23 cellular contexts compared by ENCODE assay signal in genomic region chr3:29677421-29677820, GRCh38.
"Had no signal": no experiment of that assay in that cellular context is flagged by ENCODE, and none has a peak within 500 bp of the region (broad histone marks: within the 10 kb centered on the region; RNA-seq: fewer than 3 reads in every experiment).

No MANE protein-coding gene starts in this region.

- H3K36me3 ChIP-seq: WERI-Rb-1 had no signal

- H3K9me3 Mint-ChIP-seq: activated naive CD4-positive, alpha-beta T cell treated with anti-CD3 and anti-CD28 coated beads, Interleukin-2, amount 10 ng/mL, durations not matched to agents 7 days and 5 days had no signal

- H2AFZ ChIP-seq: PC-9 had no signal

- H3K27ac Mint-ChIP-seq: activated CD4-positive, alpha-beta memory T cell treated with anti-CD3 and anti-CD28 coated beads, Interleukin-2, amount 10 ng/mL, durations not matched to agents 7 days and 5 days; activated CD4-positive, alpha-beta T cell treated with anti-CD3 and anti-CD28 coated beads for 36 hours; activated naive CD4-positive, alpha-beta T cell treated with anti-CD3 and anti-CD28 coated beads, Interleukin-2, amount 10 ng/mL, durations not matched to agents 7 days and 5 days; activated naive CD8-positive, alpha-beta T cell treated with anti-CD3 and anti-CD28 coated beads for 36 hours; activated T-helper 2 cell treated with anti-CD3 and anti-CD28 coated beads, Interferon-gamma antibody, Interleukin-2, Interleukin-4, amounts not matched to agents 10 μg/mL and 5 μg/mL and 100 μg/mL, durations not matched to agents 14 hours and 24 hours and 36 hours; T-cell had no signal

- H3K27ac ChIP-seq: PC-9, SK-N-MC, WERI-Rb-1 had no signal

- H3K4me3 Mint-ChIP-seq: activated CD4-positive, alpha-beta memory T cell treated with anti-CD3 and anti-CD28 coated beads, Interleukin-2, amount 10 ng/mL, durations not matched to agents 7 days and 5 days; activated CD4-positive, alpha-beta T cell treated with anti-CD3 and anti-CD28 coated beads for 36 hours; activated naive CD4-positive, alpha-beta T cell treated with anti-CD3 and anti-CD28 coated beads, Interleukin-2, amount 10 ng/mL, durations not matched to agents 7 days and 5 days; activated naive CD8-positive, alpha-beta T cell treated with anti-CD3 and anti-CD28 coated beads for 36 hours; T-cell had no signal

- H3K4me1 Mint-ChIP-seq: activated CD4-positive, alpha-beta memory T cell treated with anti-CD3 and anti-CD28 coated beads, Interleukin-2, amount 10 ng/mL, durations not matched to agents 7 days and 5 days; activated CD4-positive, alpha-beta T cell treated with anti-CD3 and anti-CD28 coated beads for 36 hours; activated naive CD4-positive, alpha-beta T cell treated with anti-CD3 and anti-CD28 coated beads, Interleukin-2, amount 10 ng/mL, durations not matched to agents 7 days and 5 days; activated naive CD8-positive, alpha-beta T cell treated with anti-CD3 and anti-CD28 coated beads for 36 hours; T-cell had no signal

- ATAC-seq: activated CD4-positive, alpha-beta T cell treated with anti-CD3 and anti-CD28 coated beads for 36 hours; T-cell had no signal

- H3K4me3 ChIP-seq: PC-9, SK-N-MC had no signal

- H3K4me2 ChIP-seq: PC-9 had no signal

- DNase-seq: activated CD4-positive, alpha-beta memory T cell treated with anti-CD3 and anti-CD28 coated beads, Interleukin-2, amount 10 ng/mL, durations not matched to agents 7 days and 5 days; activated CD4-positive, alpha-beta T cell treated with anti-CD3 and anti-CD28 coated beads for 36 hours; activated CD4-positive, alpha-beta T cell treated with anti-CD3 and anti-CD28 coated beads, Interleukin-2, amount 50 U/mL, for 1 hour; activated gamma-delta T cell treated with Interleukin-2 at 50 U/mL for 16 hours; activated naive CD4-positive, alpha-beta T cell treated with anti-CD3 and anti-CD28 coated beads, Interleukin-2, amount 10 ng/mL, durations not matched to agents 7 days and 5 days; activated naive CD8-positive, alpha-beta T cell treated with anti-CD3 and anti-CD28 coated beads for 36 hours; activated T-cell treated with anti-CD3 and anti-CD28 coated beads for 4 hours; activated T-cell treated with anti-CD3 and anti-CD28 coated beads, Interleukin-2, amount 50 U/mL, for 48 hours; MM.1S; NCI-H1105; NCI-H1436; NCI-H1694 treated with DMSO at 0.1 percent for 48 hours; NCI-H2029 treated with DMSO at 0.1 percent for 48 hours; NCI-H510A treated with DMSO at 0.1 percent for 48 hours; NCI-H69; PC-9; SIG-M5; T-cell; T-helper 2 cell; T1000; WERI-Rb-1 had no signal

- H3K27me3 Mint-ChIP-seq: activated CD4-positive, alpha-beta memory T cell treated with anti-CD3 and anti-CD28 coated beads, Interleukin-2, amount 10 ng/mL, durations not matched to agents 7 days and 5 days; activated naive CD4-positive, alpha-beta T cell treated with anti-CD3 and anti-CD28 coated beads, Interleukin-2, amount 10 ng/mL, durations not matched to agents 7 days and 5 days; activated naive CD8-positive, alpha-beta T cell treated with anti-CD3 and anti-CD28 coated beads for 36 hours; T-cell had no signal

- H3K36me3 Mint-ChIP-seq: activated naive CD4-positive, alpha-beta T cell treated with anti-CD3 and anti-CD28 coated beads, Interleukin-2, amount 10 ng/mL, durations not matched to agents 7 days and 5 days; activated naive CD8-positive, alpha-beta T cell treated with anti-CD3 and anti-CD28 coated beads for 36 hours; T-cell had no signal
